Comparison of ENCODE assay signal across 8 cellular contexts in genomic region chr9:109319072-109319630, GRCh38. TPM values are rescaled to one million over a fixed set of nuclear protein-coding genes. Genes with fewer than 3 reads are reported as not detected.
A peak's percentile ranks its signal among the peaks of the same experiment; 100 is the strongest.
DNase-seq lines count a peak whose midpoint lies in the region; ATAC-seq, FAIRE-seq and TF ChIP-seq lines count a peak whose summit lies in the region.

No MANE protein-coding gene starts in this region.

- H3K9me3 ChIP-seq in hepatocyte (ENCODE audit: low read depth) (no peaks in the 10 kb centered on the region), small intestine (ENCODE audit: control insufficient read depth, low read depth) (no peaks in the 10 kb centered on the region)

- CTCF ChIA-PET in activated CD8-positive, alpha-beta T cell treated with anti-CD3 and anti-CD28 coated beads, Interleukin-2, amount 10 ng/mL, durations not matched to agents 7 days and 5 days (lab: Charles Lee): interaction anchor here (0.9 to 1.2 kb wide), 2 partner anchors 76 to 90 kb away, joined by 3 read pairs; no protein-coding TSS in a partner anchor

- H3K27me3 ChIP-seq in hepatocyte (peaks cover 2% of the 10 kb centered on the region), small intestine (ENCODE audit: control insufficient read depth in 2 of 2, insufficient read depth in 2 of 2, low read length in 2 of 2) (peaks cover 0 to 8% of the 10 kb centered on the region in 2 donors), brain microvascular endothelial cell (replicated peaks) (peaks cover 21% of the 10 kb centered on the region)

- H3K4me3 Mint-ChIP-seq in activated CD8-positive, alpha-beta T cell treated with anti-CD3 and anti-CD28 coated beads, Interleukin-2, amount 10 ng/mL, durations not matched to agents 7 days and 5 days: peak overlapping the region; percentile 55

- H3K4me3 ChIP-seq in hepatocyte: peak overlapping the region; percentile 70
- peak overlapping the region; percentile 66 to 76 for H3K4me3 ChIP-seq in small intestine (ENCODE audit: low read depth in 1 of 2, low read length in 2 of 2)
- H3K4me3 ChIP-seq in brain microvascular endothelial cell (ENCODE audit: low read depth, low read length): no peak overlapping the region

- ATAC-seq in activated CD8-positive, alpha-beta T cell treated with anti-CD3 and anti-CD28 coated beads, Interleukin-2, amount 10 ng/mL, durations not matched to agents 7 days and 5 days: no peak

- in situ Hi-C loops in brain microvascular endothelial cell (cut with HindIII; ENCODE audit: low pct_ligation_motif_present, low sequenced_read_pairs): no loop called here

- H3K27ac Mint-ChIP-seq in activated CD8-positive, alpha-beta T cell treated with anti-CD3 and anti-CD28 coated beads, Interleukin-2, amount 10 ng/mL, durations not matched to agents 7 days and 5 days: no peak overlapping the region

- 15% methylated on average over 26 of the region's 39 CpGs for WGBS in hepatocyte (ENCODE audit: low lambda C conversion rate, missing lambda C conversion rate)
- 0 to 7% (median 4%) methylated on average over 28 to 39 of the region's 39 CpGs for WGBS in small intestine, 3 donors

- H3K9me2 ChIP-seq in hepatocyte (replicated peaks; ENCODE audit: insufficient read depth): no peaks in the 10 kb centered on the region

- H3K4me1 ChIP-seq in hepatocyte (ENCODE audit: insufficient read depth) (peaks cover 16% of the 10 kb centered on the region), small intestine (ENCODE audit: control insufficient read depth in 2 of 2, insufficient read depth in 1 of 2, low read depth in 1 of 2, low read length in 1 of 2) (peaks cover 6 to 10% of the 10 kb centered on the region in 2 donors)

- POLR2A ChIA-PET in activated CD8-positive, alpha-beta T cell treated with anti-CD3 and anti-CD28 coated beads, Interleukin-2, amount 10 ng/mL, durations not matched to agents 7 days and 5 days (lab: Charles Lee): no interaction called here

- DNase-seq in NCI-H82 (lab: John Stamatoyannopoulos, UW) (peak; percentile 42), NCI-H82 treated with DMSO at 0.1 percent for 48 hours (lab: John Stamatoyannopoulos, UW; ENCODE audit: unreplicated experiment) (no peak), hepatocyte (ENCODE audit: low spot score) (peak; percentile 44), small intestine (peak; percentile 63), SW 1271 (lab: John Stamatoyannopoulos, UW) (no peak), brain microvascular endothelial cell (no peak), LoVo (ENCODE audit: low spot score) (no peak)
- DNase-seq in activated CD8-positive, alpha-beta T cell treated with anti-CD3 and anti-CD28 coated beads, Interleukin-2, amount 10 ng/mL, durations not matched to agents 7 days and 5 days: no peak

- H3K36me3 ChIP-seq in hepatocyte (replicated peaks; ENCODE audit: insufficient read depth, low read depth): no peaks in the 10 kb centered on the region
- no peaks in the 10 kb centered on the region for H3K36me3 ChIP-seq in small intestine (ENCODE audit: control insufficient read depth in 2 of 2, insufficient read depth in 2 of 2, low read length in 2 of 2)
- H3K36me3 ChIP-seq in brain microvascular endothelial cell (replicated peaks): no peaks in the 10 kb centered on the region

- TF ChIP-seq CTCF in hepatocyte (IDR thresholded peaks at IDR 0.05; ENCODE audit: poor library complexity) (no peak), brain microvascular endothelial cell (IDR thresholded peaks at IDR 0.05; ENCODE audit: low read depth, low read length, missing control alignments) (no peak)

- H4K20me1 ChIP-seq in hepatocyte (ENCODE audit: insufficient read depth, poor library complexity, severe bottlenecking): no peaks in the 10 kb centered on the region

- H3K36me3 Mint-ChIP-seq in activated CD8-positive, alpha-beta T cell treated with anti-CD3 and anti-CD28 coated beads, Interleukin-2, amount 10 ng/mL, durations not matched to agents 7 days and 5 days (ENCODE audit: low read depth): no peaks in the 10 kb centered on the region

- H3K9me3 Mint-ChIP-seq in activated CD8-positive, alpha-beta T cell treated with anti-CD3 and anti-CD28 coated beads, Interleukin-2, amount 10 ng/mL, durations not matched to agents 7 days and 5 days (ENCODE audit: insufficient read depth): no peaks in the 10 kb centered on the region

- no peak overlapping the region for H3K27ac ChIP-seq in hepatocyte
- peak overlapping the region; percentile 62 to 86 for H3K27ac ChIP-seq in small intestine (ENCODE audit: low read depth in 1 of 2, low read length in 1 of 2)
- H3K27ac ChIP-seq in brain microvascular endothelial cell: no peak overlapping the region

- H3K4me2 ChIP-seq in hepatocyte: peak overlapping the region; percentile 90

- no peak for FAIRE-seq in small intestine (lab: Jason Lieb, UNC)

- H3K79me2 ChIP-seq in hepatocyte: peaks cover 54% of the 10 kb centered on the region

- H2AFZ ChIP-seq in hepatocyte: peak overlapping the region; percentile 37

- H3K4me1 Mint-ChIP-seq in activated CD8-positive, alpha-beta T cell treated with anti-CD3 and anti-CD28 coated beads, Interleukin-2, amount 10 ng/mL, durations not matched to agents 7 days and 5 days (ENCODE audit: low read depth): peaks cover 14% of the 10 kb centered on the region

- H3K27me3 Mint-ChIP-seq in activated CD8-positive, alpha-beta T cell treated with anti-CD3 and anti-CD28 coated beads, Interleukin-2, amount 10 ng/mL, durations not matched to agents 7 days and 5 days (ENCODE audit: low read depth): peaks cover 66% of the 10 kb centered on the region

RNA-seq across cellular contexts. Expression of gene EPB41L4B, which starts 1.7 kb away (rescaled TPM):
- not detected for total RNA-seq in activated CD8-positive, alpha-beta T cell treated with anti-CD3 and anti-CD28 coated beads, Interleukin-2, amount 10 ng/mL, durations not matched to agents 7 days and 5 days
- total RNA-seq in hepatocyte: 20.6 and 23.1 TPM in 2 replicates
- polyA plus RNA-seq in hepatocyte: 11.1 and 12.2 TPM in 2 replicates
- 100 to 1,000 TPM in 1 of 3 donors, 10 to 100 TPM in 2; 22.1 to 126 (median 94.3) TPM for polyA plus RNA-seq in small intestine

Comparison
In these comparisons a context has a peak if more than half of its experiments do, and no peak if none do; other contexts are left out.
1. DNase-seq: peak in NCI-H82 (single experiment), hepatocyte (single experiment) and small intestine (single experiment); none in NCI-H82 treated with DMSO at 0.1 percent for 48 hours (single experiment), activated CD8-positive, alpha-beta T cell treated with anti-CD3 and anti-CD28 coated beads, Interleukin-2, amount 10 ng/mL, durations not matched to agents 7 days and 5 days (single experiment), SW 1271 (0 of 2), brain microvascular endothelial cell (single experiment) and LoVo (single experiment).
2. H3K27ac ChIP-seq: peak in small intestine (2 of 2); none in hepatocyte (single experiment) and brain microvascular endothelial cell (single experiment).
3. RNA of gene EPB41L4B, which starts 1.7 kb away (total RNA-seq): 20.6 to 23.1 TPM in hepatocyte; not detected in activated CD8-positive, alpha-beta T cell treated with anti-CD3 and anti-CD28 coated beads, Interleukin-2, amount 10 ng/mL, durations not matched to agents 7 days and 5 days; every median in the first group is over 10 times any median in the second.